Comparison of ENCODE assay signal across 8 cellular contexts in the genomic region with DNA sequence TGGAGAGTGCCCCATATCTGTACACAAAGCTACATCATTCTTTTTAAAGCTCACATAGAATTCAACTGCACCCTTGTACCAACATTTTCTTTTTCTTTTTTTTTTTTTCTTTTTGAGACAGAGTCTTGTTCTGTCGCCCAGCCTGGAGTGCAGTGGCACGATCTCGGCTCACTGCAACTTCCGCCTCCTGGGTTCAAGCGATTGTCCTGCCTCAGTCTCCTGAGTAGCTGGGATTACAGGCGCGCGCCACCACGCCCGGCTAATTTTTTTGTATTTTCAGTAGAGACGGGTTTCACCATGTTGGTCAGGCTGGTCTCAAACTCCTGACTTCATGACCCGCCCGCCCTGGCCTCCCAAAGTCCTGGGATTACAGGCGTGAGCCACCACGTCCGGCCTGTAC. TPM values are rescaled to one million over a fixed set of nuclear protein-coding genes. Genes with fewer than 3 reads are reported as not detected.
A peak's percentile ranks its signal among the peaks of the same experiment; 100 is the strongest.
DNase-seq lines count a peak whose midpoint lies in the region; ATAC-seq, FAIRE-seq and TF ChIP-seq lines count a peak whose summit lies in the region.
"Not testable (repeated sequence)": the region's sequence is repeated elsewhere in the genome, so short reads cannot be mapped to it uniquely, and the experiment has no call there.

No MANE protein-coding gene starts in this region.

- peak overlapping the region; percentile 88 for H3K4me3 Mint-ChIP-seq in astrocyte (ENCODE audit: unreplicated experiment)

- dilution Hi-C loops in IMR-90 (cut with HindIII; ENCODE audit: low sequenced_read_pairs, unreplicated experiment), result not testable (repeated sequence)

- not testable (repeated sequence) for H2BK120ac ChIP-seq in IMR-90 (ENCODE audit: low read depth, low read length)

- H3K79me1 ChIP-seq in IMR-90 (ENCODE audit: low read depth in 1 of 2, low read length in 2 of 2), result peaks cover 17 to 25% of the 10 kb centered on the region in 2 experiments

- H4K91ac ChIP-seq in IMR-90 (ENCODE audit: insufficient read depth, low read depth, low read length), result not testable (repeated sequence)

- in situ Hi-C loops in IMR-90 (cut with MboI; ENCODE audit: low sequenced_read_pairs), result not testable (repeated sequence)

- POLR2A ChIA-PET in IMR-90 (lab: Charles Lee; ENCODE audit: unreplicated experiment), result interaction anchor here (1.1 kb wide), 1 partner anchor 127 kb away, joined by 3 read pairs; no protein-coding TSS in a partner anchor

- not testable (repeated sequence) for ATAC-seq in IMR-90 (ENCODE audit: low read depth); pancreas

- H3K27ac ChIP-seq in C4-2B, result peak overlapping the region; percentile 87
- H3K27ac ChIP-seq in IMR-90 (ENCODE audit: insufficient read depth, low read length); astrocyte (ENCODE audit: low read depth, low read length); pancreas; tibial nerve: not testable (repeated sequence)
- peak overlapping the region; percentile 81 for H3K27ac ChIP-seq in VCaP
- peak overlapping the region; percentile 87 to 93 (median 90) for H3K27ac ChIP-seq in esophagus muscularis mucosa (replicated peaks in 1 of 4)
- peak overlapping the region in 1 of 2 donors; percentile 85 for H3K27ac ChIP-seq in liver (ENCODE audit: low read depth in 1 of 2, low read length in 2 of 2)

- H2AK5ac ChIP-seq in IMR-90 (ENCODE audit: low read depth, low read length), result not testable (repeated sequence)

- not testable (repeated sequence) for H3K56ac ChIP-seq in IMR-90 (ENCODE audit: extremely low read depth, insufficient read depth, low read length)

- not testable (repeated sequence) for H3K9me3 ChIP-seq in IMR-90 (ENCODE audit: control insufficient read depth, insufficient read depth, low read length); astrocyte (ENCODE audit: insufficient read depth, low read depth, low read length); esophagus muscularis mucosa; liver (ENCODE audit: control insufficient read depth in 4 of 4, low read length in 3 of 4); pancreas; tibial nerve

- CTCF ChIA-PET in IMR-90 (lab: Yijun Ruan, JAX), result interaction anchor here (0.6 kb wide), 1 partner anchor 329 kb away, joined by 5 read pairs; no protein-coding TSS in a partner anchor

- not testable (repeated sequence) for H4K8ac ChIP-seq in IMR-90 (ENCODE audit: low read depth in 2 of 2, low read length in 2 of 2)

- not testable (repeated sequence) for H2BK5ac ChIP-seq in IMR-90 (ENCODE audit: low read depth, low read length, poor library complexity, severe bottlenecking)

- peak overlapping the region; percentile 15 for H3K27ac Mint-ChIP-seq in astrocyte (ENCODE audit: unreplicated experiment)

- H3K23ac ChIP-seq in IMR-90 (ENCODE audit: low read depth, low read length), result not testable (repeated sequence)

- not testable (repeated sequence) for H4K20me1 ChIP-seq in IMR-90 (ENCODE audit: insufficient read depth, low read length); astrocyte (ENCODE audit: insufficient read depth, low read length)

- H3K36me3 Mint-ChIP-seq in astrocyte (ENCODE audit: low read depth, unreplicated experiment), result peaks cover 20% of the 10 kb centered on the region

- H3K14ac ChIP-seq in IMR-90 (replicated peaks; ENCODE audit: low read depth, low read length), result not testable (repeated sequence)

- WGBS in IMR-90 (ENCODE audit: extremely low coverage in 2 of 2, insufficient read length in 1 of 2), 2 experiments, result 91% methylated on average over 12 of the region's 16 CpGs; no CpG with 5 or more reads in 1 of the 2 experiments
- WGBS in esophagus muscularis mucosa, result 90% methylated on average over 16 of the region's 16 CpGs
- WGBS in liver, result 90% methylated on average over 16 of the region's 16 CpGs
- WGBS in pancreas, 2 donors, result 78 to 80% methylated on average over 16 of the region's 16 CpGs
- 85% methylated on average over 16 of the region's 16 CpGs for WGBS in tibial nerve, 2 donors

- not testable (repeated sequence) for TF ChIP-seq RAD21 in IMR-90 (IDR thresholded peaks at IDR 0.05; ENCODE audit: low read length); liver (IDR thresholded peaks at IDR 0.05)

- H3K27me3 ChIP-seq in IMR-90 (ENCODE audit: control insufficient read depth, insufficient read depth, low read length); astrocyte (ENCODE audit: insufficient read depth, low read length); esophagus muscularis mucosa; liver (ENCODE audit: control insufficient read depth in 4 of 4, insufficient read depth in 4 of 4, low read length in 3 of 4); pancreas; tibial nerve: not testable (repeated sequence)

- TF ChIP-seq EP300 in esophagus muscularis mucosa (IDR thresholded peaks at IDR 0.05); tibial nerve (IDR thresholded peaks at IDR 0.05): not testable (repeated sequence)

- not testable (repeated sequence) for H3K27me3 Mint-ChIP-seq in astrocyte (ENCODE audit: low read depth, unreplicated experiment)

- TF ChIP-seq POLR2A in IMR-90 (IDR thresholded peaks at IDR 0.05; ENCODE audit: low read depth, low read length); esophagus muscularis mucosa (IDR thresholded peaks at IDR 0.05; ENCODE audit: low read depth); tibial nerve (IDR thresholded peaks at IDR 0.05): not testable (repeated sequence)

- not testable (repeated sequence) for FAIRE-seq in astrocyte (lab: Jason Lieb, UNC); pancreas (lab: Jason Lieb, UNC)

- not testable (repeated sequence) for TF ChIP-seq CTCF in C4-2B (conservative IDR thresholded peaks at IDR 0.05); IMR-90 (conservative IDR thresholded peaks at IDR 0.05; ENCODE audit: low read depth, low read length); VCaP (conservative IDR thresholded peaks at IDR 0.05); astrocyte (IDR thresholded peaks at IDR 0.05; ENCODE audit: insufficient read depth, low read depth, low read length); esophagus muscularis mucosa (IDR thresholded peaks at IDR 0.05); liver (IDR thresholded peaks at IDR 0.05; ENCODE audit: low read depth, low read length, missing input control); pancreas (IDR thresholded peaks at IDR 0.05); tibial nerve (IDR thresholded peaks at IDR 0.05)

- peak overlapping the region; percentile 88; the same call in 1 of the 2 replicates for H3K9ac ChIP-seq in IMR-90 (ENCODE audit: low read depth, low read length)
- H3K9ac ChIP-seq in astrocyte (ENCODE audit: low read length), result peak overlapping the region; percentile 87
- peak overlapping the region in 1 of 2 donors; percentile 60 for H3K9ac ChIP-seq in liver (ENCODE audit: low read depth in 1 of 2, low read length in 2 of 2)

- H2BK15ac ChIP-seq in IMR-90 (ENCODE audit: low read depth, low read length), result not testable (repeated sequence)

- not testable (repeated sequence) for H3K36me3 ChIP-seq in IMR-90 (ENCODE audit: control insufficient read depth, insufficient read depth, low read length); astrocyte (ENCODE audit: insufficient read depth, low read length); pancreas
- peaks cover 0 to 25% (median 5%) of the 10 kb centered on the region in 4 donors for H3K36me3 ChIP-seq in esophagus muscularis mucosa
- H3K36me3 ChIP-seq in liver (ENCODE audit: control insufficient read depth in 4 of 4, insufficient read depth in 3 of 4, low read depth in 1 of 4, low read length in 3 of 4), result peaks cover 0 to 12% (median under 1%) of the 10 kb centered on the region in 4 donors
- H3K36me3 ChIP-seq in tibial nerve, result peaks cover 0 to 17% (median 0%) of the 10 kb centered on the region in 3 donors

- H3K4me3 ChIP-seq in IMR-90 (ENCODE audit: insufficient read depth, low read depth, low read length), result peak overlapping the region; percentile 90; the same call in 1 of the 2 replicates
- peak overlapping the region; percentile 65 for H3K4me3 ChIP-seq in astrocyte (ENCODE audit: insufficient read depth, low read depth, low read length)
- H3K4me3 ChIP-seq in esophagus muscularis mucosa, result peak overlapping the region; percentile 81 to 100 (median 94)
- peak overlapping the region; percentile 84 to 90 (median 88) for H3K4me3 ChIP-seq in liver (ENCODE audit: low read depth in 1 of 3, low read length in 3 of 3)
- H3K4me3 ChIP-seq in pancreas, result peak overlapping the region in 3 of 4 donors; percentile 92 to 96 (median 95)
- peak overlapping the region in 3 of 4 donors; percentile 79 to 99 (median 94) for H3K4me3 ChIP-seq in tibial nerve

- H3K9me1 ChIP-seq in IMR-90 (ENCODE audit: insufficient read depth, low read length), result not testable (repeated sequence)

- H3K79me2 ChIP-seq in astrocyte (ENCODE audit: insufficient read depth, low read length), result not testable (repeated sequence)

- H3K4me1 Mint-ChIP-seq in astrocyte (ENCODE audit: low read depth, unreplicated experiment), result not testable (repeated sequence)

- H4K5ac ChIP-seq in IMR-90 (ENCODE audit: low read depth, low read length), result not testable (repeated sequence)

- H3K9me3 Mint-ChIP-seq in astrocyte (ENCODE audit: unreplicated experiment), result not testable (repeated sequence)

- H3K18ac ChIP-seq in IMR-90 (ENCODE audit: low read depth, low read length), result not testable (repeated sequence)

- H2AFZ ChIP-seq in IMR-90 (replicated peaks; ENCODE audit: low read length, poor library complexity); astrocyte (ENCODE audit: low read depth, low read length): not testable (repeated sequence)

- H2AK9ac ChIP-seq in IMR-90 (replicated peaks; ENCODE audit: low read depth, low read length, poor library complexity), result not testable (repeated sequence)

- intact Hi-C loops in IMR-90 (cut with micrococcal nuclease); pancreas (cut with DNase I): not testable (repeated sequence)
- intact Hi-C loops in esophagus muscularis mucosa (cut with DNase I), result loop anchor here (5.0 to 10.0 kb wide), 2 partner anchors 77 to 460 kb away; no protein-coding TSS in a partner anchor

- not testable (repeated sequence) for H3K4me1 ChIP-seq in IMR-90 (ENCODE audit: control insufficient read depth, insufficient read depth, low read length); astrocyte (ENCODE audit: insufficient read depth, low read length); pancreas
- H3K4me1 ChIP-seq in esophagus muscularis mucosa (peaks cover 8 to 12% (median 11%) of the 10 kb centered on the region in 4 donors), liver (ENCODE audit: control insufficient read depth in 4 of 4, insufficient read depth in 4 of 4, low read length in 3 of 4) (peaks cover 2 to 38% (median 12%) of the 10 kb centered on the region in 4 donors), tibial nerve (peaks cover 0 to 16% (median 8%) of the 10 kb centered on the region in 4 donors)

- DNase-seq in IMR-90; astrocyte (ENCODE audit: low read depth); esophagus muscularis mucosa (ENCODE audit: extremely low spot score); pancreas; tibial nerve (ENCODE audit: low spot score in 2 of 2): not testable (repeated sequence)

- H3K4me2 ChIP-seq in IMR-90 (ENCODE audit: low read depth, low read length), result peak overlapping the region; percentile 96
- H3K4me2 ChIP-seq in astrocyte (ENCODE audit: low read length), result peak overlapping the region; percentile 85

- H3K4ac ChIP-seq in IMR-90 (ENCODE audit: low read depth, low read length), result not testable (repeated sequence)

- BruUV-seq in IMR-90 (replicated peaks; lab: Mats Ljungman, UMichigan), result not testable (repeated sequence)

- not testable (repeated sequence) for H2BK20ac ChIP-seq in IMR-90 (ENCODE audit: low read depth, low read length)

RNA-seq across cellular contexts. Expression of a gene that starts 1.1 kb away (rescaled TPM):
- total RNA-seq in IMR-90 (2012; rRNA removed) (4.4 and 4.5 TPM in 2 replicates), astrocyte (6.1 and 6.3 TPM in 2 replicates), esophagus muscularis mucosa (10 to 100 TPM in 3 of 4 donors, 1 to 10 TPM in 1; 9.1 to 17.4 (median 15.8) TPM), liver (10 to 100 TPM in 1 of 2 donors, 1 to 10 TPM in 1; 8.4 to 11.6 TPM), pancreas (1 to 10 TPM; 5.9 to 9.3 (median 6.7) TPM), tibial nerve (10 to 100 TPM; 25.1 to 43.5 (median 29.5) TPM)
- polyA plus RNA-seq in IMR-90 (2012; rRNA removed) (9.3 and 10.6 TPM in 2 replicates), liver (10 to 100 TPM in 1 of 2 donors, 1 to 10 TPM in 1; 9.7 to 13.1 TPM), pancreas (1 to 10 TPM; 8.1 to 9.8 TPM)
- polyA plus RNA-seq in IMR-90 (2012; cell fraction: cytosol; rRNA removed), result 5.9 and 11.2 TPM in 2 replicates
- polyA plus RNA-seq in IMR-90 (2012; cell fraction: nucleus; rRNA removed; ENCODE audit: low replicate concordance), result 7.5 and 15.5 TPM in 2 replicates

RNA-seq across cellular contexts. Expression of a gene that starts 30.7 kb away (rescaled TPM):
- total RNA-seq in IMR-90 (2012; rRNA removed) (83.3 and 99.2 TPM in 2 replicates), astrocyte (39.7 and 43.0 TPM in 2 replicates), esophagus muscularis mucosa (10 to 100 TPM; 21.4 to 28.9 (median 23.8) TPM), liver (10 to 100 TPM; 13.9 to 23.1 TPM), pancreas (10 to 100 TPM in 3 of 6 donors, 1 to 10 TPM in 3; 3.7 to 13.3 (median 10.0) TPM), tibial nerve (10 to 100 TPM; 29.7 to 41.7 (median 34.1) TPM)
- polyA plus RNA-seq in IMR-90 (2012; rRNA removed) (68.7 and 75.2 TPM in 2 replicates), liver (10 to 100 TPM; 13.3 to 13.9 TPM), pancreas (10 to 100 TPM in 1 of 2 donors, 1 to 10 TPM in 1; 7.6 to 12.6 TPM)
- polyA plus RNA-seq in IMR-90 (2012; cell fraction: cytosol; rRNA removed), result 43.0 and 49.3 TPM in 2 replicates
- polyA plus RNA-seq in IMR-90 (2012; cell fraction: nucleus; rRNA removed; ENCODE audit: low replicate concordance), result 21.0 and 28.8 TPM in 2 replicates
